16 cellular contexts compared by ENCODE assay signal in genomic region chr12:111057726-111058125, GRCh38. TPM values are rescaled to one million over a fixed set of nuclear protein-coding genes. Genes with fewer than 3 reads are reported as not detected.
A peak's percentile ranks its signal among the peaks of the same experiment; 100 is the strongest.
DNase-seq lines count a peak whose midpoint lies in the region; ATAC-seq and TF ChIP-seq lines count a peak whose summit lies in the region.
"Had no signal": no experiment of that assay in that cellular context is flagged by ENCODE, and none has a peak within 500 bp of the region (broad histone marks: within the 10 kb centered on the region; RNA-seq: fewer than 3 reads in every experiment).

No MANE protein-coding gene starts in this region.

- peaks cover 0 to 14% (median 0%) of the 10 kb centered on the region in 9 donors for H3K4me1 ChIP-seq in heart right ventricle
- H3K4me1 ChIP-seq: tibial nerve had no signal

- intact Hi-C loops in heart right ventricle (cut with DNase I) (no loop called here), left ventricle myocardium superior (cut with micrococcal nuclease) (no loop called here)

- no peak for DNase-seq in stimulated activated naive CD8-positive, alpha-beta T cell treated with anti-CD3 and anti-CD28 coated beads, Interleukin-15, amount 100 ng/mL, for 72 hours
- DNase-seq in T-helper 17 cell, result no peak
- no peak for DNase-seq in heart right ventricle
- no peak for DNase-seq in erythroblast (lab: John Stamatoyannopoulos, UW)
- no peak for DNase-seq in left ventricle myocardium superior
- DNase-seq in MG63, result no peak
- DNase-seq: activated CD4-positive, alpha-beta T cell treated with anti-CD3 and anti-CD28 coated beads for 1 hour; activated gamma-delta T cell; HFFc6; islet precursor cell; NCI-H2171 had no signal

- WGBS in heart right ventricle, 2 donors, result 93 to 94% methylated on average over 5 of the region's 5 CpGs

- H3K27ac Mint-ChIP-seq in stimulated activated naive CD8-positive, alpha-beta T cell treated with anti-CD3 and anti-CD28 coated beads, Interleukin-15, Interleukin-2, amounts not matched to agents 100 ng/mL and 50 ng/mL, for 24 hours, result peak overlapping the region; percentile 98
- H3K27ac Mint-ChIP-seq in stimulated activated naive CD8-positive, alpha-beta T cell treated with anti-CD3 and anti-CD28 coated beads, Interleukin-15, amount 100 ng/mL, for 72 hours, result peak overlapping the region in 1 of 2 donors; percentile 96
- peak overlapping the region; percentile 3 for H3K27ac Mint-ChIP-seq in T-helper 17 cell
- H3K27ac Mint-ChIP-seq: HFFc6 had no signal

- H3K36me3 ChIP-seq in heart right ventricle, result no peaks in the 10 kb centered on the region
- no peaks in the 10 kb centered on the region for H3K36me3 ChIP-seq in MG63
- H3K36me3 ChIP-seq: tibial nerve had no signal

- no peak overlapping the region for H3K4me3 Mint-ChIP-seq in stimulated activated naive CD8-positive, alpha-beta T cell treated with anti-CD3 and anti-CD28 coated beads, Interleukin-15, Interleukin-2, amounts not matched to agents 100 ng/mL and 50 ng/mL, for 24 hours
- H3K4me3 Mint-ChIP-seq in stimulated activated naive CD8-positive, alpha-beta T cell treated with anti-CD3 and anti-CD28 coated beads, Interleukin-15, amount 100 ng/mL, for 72 hours, result peak overlapping the region in 1 of 2 donors; percentile 38
- peak overlapping the region; percentile 28 for H3K4me3 Mint-ChIP-seq in T-helper 17 cell
- H3K4me3 Mint-ChIP-seq: HFFc6 had no signal

- no peak for TF ChIP-seq POLR2A in erythroblast (IDR thresholded peaks at IDR 0.05; ENCODE audit: low read length)

- H3K4me1 Mint-ChIP-seq in stimulated activated naive CD8-positive, alpha-beta T cell treated with anti-CD3 and anti-CD28 coated beads, Interleukin-15, Interleukin-2, amounts not matched to agents 100 ng/mL and 50 ng/mL, for 24 hours (ENCODE audit: low read depth), result peaks cover 28% of the 10 kb centered on the region
- H3K4me1 Mint-ChIP-seq in stimulated activated naive CD8-positive, alpha-beta T cell treated with anti-CD3 and anti-CD28 coated beads, Interleukin-15, amount 100 ng/mL, for 72 hours, result peaks cover 21% of the 10 kb centered on the region
- H3K4me1 Mint-ChIP-seq in T-helper 17 cell, result peaks cover 14% of the 10 kb centered on the region

- peaks cover 10% of the 10 kb centered on the region for H3K36me3 Mint-ChIP-seq in stimulated activated naive CD8-positive, alpha-beta T cell treated with anti-CD3 and anti-CD28 coated beads, Interleukin-15, Interleukin-2, amounts not matched to agents 100 ng/mL and 50 ng/mL, for 24 hours (ENCODE audit: low read depth)
- peaks cover 2% of the 10 kb centered on the region for H3K36me3 Mint-ChIP-seq in T-helper 17 cell (ENCODE audit: low read depth)

- H3K9me3 Mint-ChIP-seq in stimulated activated naive CD8-positive, alpha-beta T cell treated with anti-CD3 and anti-CD28 coated beads, Interleukin-15, Interleukin-2, amounts not matched to agents 100 ng/mL and 50 ng/mL, for 24 hours, result peaks cover 9% of the 10 kb centered on the region
- H3K9me3 Mint-ChIP-seq in stimulated activated naive CD8-positive, alpha-beta T cell treated with anti-CD3 and anti-CD28 coated beads, Interleukin-15, amount 100 ng/mL, for 72 hours, result peaks cover 10 to 16% of the 10 kb centered on the region in 2 donors
- H3K9me3 Mint-ChIP-seq: HFFc6 had no signal

- H3K27me3 Mint-ChIP-seq in stimulated activated naive CD8-positive, alpha-beta T cell treated with anti-CD3 and anti-CD28 coated beads, Interleukin-15, Interleukin-2, amounts not matched to agents 100 ng/mL and 50 ng/mL, for 24 hours, result no peaks in the 10 kb centered on the region
- no peaks in the 10 kb centered on the region for H3K27me3 Mint-ChIP-seq in stimulated activated naive CD8-positive, alpha-beta T cell treated with anti-CD3 and anti-CD28 coated beads, Interleukin-15, amount 100 ng/mL, for 72 hours
- no peaks in the 10 kb centered on the region for H3K27me3 Mint-ChIP-seq in T-helper 17 cell

- H3K27ac ChIP-seq in layer of hippocampus (ENCODE audit: low read depth, low read length) (peak overlapping the region; percentile 33), heart right ventricle (peak overlapping the region in 1 of 10 donors; percentile 77)
- H3K27ac ChIP-seq: tibial nerve had no signal

- no peak for ATAC-seq in stimulated activated naive CD8-positive, alpha-beta T cell treated with anti-CD3 and anti-CD28 coated beads, Interleukin-15, amount 100 ng/mL, for 72 hours
- ATAC-seq in T-helper 17 cell (no peak), heart right ventricle (no peak), left ventricle myocardium superior (no peak)

- TF ChIP-seq CTCF in heart right ventricle (IDR thresholded peaks at IDR 0.05), result no peak

- H3K9me3 ChIP-seq in T-helper 17 cell (ENCODE audit: control insufficient read depth, low read length, poor library complexity, severe bottlenecking), result no peaks in the 10 kb centered on the region
- H3K9me3 ChIP-seq in heart right ventricle, result peaks cover 0 to 13% (median 0%) of the 10 kb centered on the region in 11 donors
- H3K9me3 ChIP-seq in MG63, result no peaks in the 10 kb centered on the region
- H3K9me3 ChIP-seq: tibial nerve had no signal

- peaks cover 2% of the 10 kb centered on the region for H3K27me3 ChIP-seq in layer of hippocampus (ENCODE audit: control insufficient read depth, insufficient read depth, low read length)
- no peaks in the 10 kb centered on the region for H3K27me3 ChIP-seq in heart right ventricle
- no peaks in the 10 kb centered on the region for H3K27me3 ChIP-seq in MG63
- H3K27me3 ChIP-seq: tibial nerve had no signal

- no peak overlapping the region for H3K4me3 ChIP-seq in heart right ventricle
- H3K4me3 ChIP-seq in MG63, result no peak overlapping the region
- H3K4me3 ChIP-seq: tibial nerve had no signal

RNA-seq across cellular contexts. Expression of gene CUX2, which starts 23.8 kb away (rescaled TPM):
- total RNA-seq in T-helper 17 cell (not detected), heart right ventricle (under 1 TPM in 7 of 10 donors, not detected in 3; 0.02 to 0.96 (median 0.06) TPM), left ventricle myocardium superior (not detected)
- not detected for polyA plus RNA-seq in heart right ventricle
- total RNA-seq in MG63 (2014; rRNA removed; shearing (Covaris generic); ENCODE audit: low replicate concordance), result not detected in 2 replicates
- total RNA-seq: glomerular endothelial cell, HFFc6, HT-29 had no signal
